1 cellular context compared by ENCODE assay signal in genomic region chr7:130379019-130379418, GRCh38.
TF ChIP-seq lines count a peak whose summit lies in the region.

No MANE protein-coding gene starts in this region.

TF ChIP-seq in HepG2, 621 proteins besides CTCF, POLR2A, EP300 and RAD21:
- TF ChIP-seq ZNF841 (CRISPR knock-in tag; IDR thresholded peaks at IDR 0.05; ENCODE audit: borderline replicate concordance): no peak
- no peak for TF ChIP-seq FOXK2 (IDR thresholded peaks at IDR 0.05)
- TF ChIP-seq PHF5A (CRISPR knock-in tag; IDR thresholded peaks at IDR 0.05; ENCODE audit: low read depth, unreplicated experiment): no peak
- no peak for TF ChIP-seq EZH2 (conservative IDR thresholded peaks at IDR 0.05; ENCODE audit: low read depth, low read length)
- TF ChIP-seq ZFP91 (CRISPR knock-in tag; IDR thresholded peaks at IDR 0.05; ENCODE audit: borderline replicate concordance): no peak
- TF ChIP-seq ELK4 (CRISPR knock-in tag; IDR thresholded peaks at IDR 0.05; ENCODE audit: borderline replicate concordance): no peak
- no peak for TF ChIP-seq ZNF44 (CRISPR knock-in tag; IDR thresholded peaks at IDR 0.05)
- no peak for TF ChIP-seq YEATS4 (CRISPR knock-in tag; IDR thresholded peaks at IDR 0.05; ENCODE audit: borderline replicate concordance)
- TF ChIP-seq ZNF121 (CRISPR knock-in tag; IDR thresholded peaks at IDR 0.05): no peak
- TF ChIP-seq ZFYVE20 (CRISPR knock-in tag; IDR thresholded peaks at IDR 0.05; ENCODE audit: borderline replicate concordance, low read depth): no peak
- no peak for TF ChIP-seq PHB2 (IDR thresholded peaks at IDR 0.05; ENCODE audit: partially characterized antibody)
- no peak for TF ChIP-seq RERE (CRISPR knock-in tag; IDR thresholded peaks at IDR 0.05; ENCODE audit: low read depth)
- TF ChIP-seq ZBTB20 (CRISPR knock-in tag; IDR thresholded peaks at IDR 0.05; ENCODE audit: borderline replicate concordance, low read depth): no peak
- TF ChIP-seq ZNF629 (CRISPR knock-in tag; conservative IDR thresholded peaks at IDR 0.05): no peak
- TF ChIP-seq ZNF687 (CRISPR knock-in tag; IDR thresholded peaks at IDR 0.05): no peak
- TF ChIP-seq PHF21A (CRISPR knock-in tag; IDR thresholded peaks at IDR 0.05): no peak
- no peak for TF ChIP-seq ZNF772 (CRISPR knock-in tag; IDR thresholded peaks at IDR 0.05)
- TF ChIP-seq MAFK (conservative IDR thresholded peaks at IDR 0.05 in 1 of 2, IDR thresholded peaks at IDR 0.05 in 1 of 2; ENCODE audit: low read length in 2 of 2): no peak
- no peak for TF ChIP-seq ZFP36L2 (CRISPR knock-in tag; IDR thresholded peaks at IDR 0.05)
